Comparison of ENCODE assay signal across 19 cellular contexts in genomic region chr5:42242210-42242609, GRCh38.
"Had no signal": no experiment of that assay in that cellular context is flagged by ENCODE, and none has a peak within 500 bp of the region (broad histone marks: within the 10 kb centered on the region; RNA-seq: fewer than 3 reads in every experiment).

No MANE protein-coding gene starts in this region.

- H3K4me1 ChIP-seq: colonic mucosa, gastroesophageal sphincter, left ventricle myocardium inferior, spleen had no signal

- H3K36me3 ChIP-seq: colonic mucosa, gastroesophageal sphincter, left ventricle myocardium inferior, spleen had no signal

- H3K27ac ChIP-seq: colonic mucosa, left ventricle myocardium inferior, spleen had no signal

- H3K27me3 ChIP-seq: colonic mucosa, gastroesophageal sphincter, hepatocyte, spleen had no signal

- DNase-seq: activated CD4-positive, alpha-beta T cell treated with anti-CD3 and anti-CD28 coated beads, Interleukin-2, amount 10 ng/mL, durations not matched to agents 24 days and 14 days; activated CD4-positive, CD25-positive, alpha-beta regulatory T cell treated with anti-CD3 and anti-CD28 coated beads, Interleukin-2, amount 50 U/mL, for 72 hours; activated CD8-positive, alpha-beta T cell treated with anti-CD3 and anti-CD28 coated beads for 36 hours; activated naive CD8-positive, alpha-beta T cell treated with anti-CD3 and anti-CD28 coated beads, Interleukin-2, amount 50 U/mL, for 24 hours; activated T-cell treated with anti-CD3 and anti-CD28 coated beads, Interleukin-2, amount 50 U/mL, for 4 hours; cerebellar nuclear complex; colonic mucosa; islet precursor cell; left ventricle myocardium inferior; posterior cingulate gyrus; right cardiac atrium; spleen; stimulated activated naive CD4-positive, alpha-beta T cell; T-helper 17 cell; trophoblast cell had no signal

- ATAC-seq: activated CD8-positive, alpha-beta T cell treated with anti-CD3 and anti-CD28 coated beads for 36 hours; activated naive CD8-positive, alpha-beta T cell treated with anti-CD3 and anti-CD28 coated beads, Interleukin-2, amount 50 U/mL, for 24 hours; activated T-cell treated with anti-CD3 and anti-CD28 coated beads, Interleukin-2, amount 50 U/mL, for 4 hours; esophagus mucosa; right cardiac atrium; T-helper 17 cell had no signal

- H3K4me3 ChIP-seq: colonic mucosa, gastroesophageal sphincter, hepatocyte, left ventricle myocardium inferior, lung, spleen had no signal

- H3K9me3 ChIP-seq: colonic mucosa, gastroesophageal sphincter, left ventricle myocardium inferior, spleen had no signal
